ENCODE assay signal across 9 cellular contexts in genomic region chr14:21860172-21860571, GRCh38.
DNase-seq lines count a peak whose midpoint lies in the region; ATAC-seq and TF ChIP-seq lines count a peak whose summit lies in the region.
"Had no signal": no experiment of that assay in that cellular context is flagged by ENCODE, and none has a peak within 500 bp of the region (broad histone marks: within the 10 kb centered on the region; RNA-seq: fewer than 3 reads in every experiment).

No MANE protein-coding gene starts in this region.

- DNase-seq in Karpas-422 (peak; percentile 87), kidney tubule cell (ENCODE audit: low spot score) (peak; percentile 31), NCI-H187 (lab: John Stamatoyannopoulos, UW) (no peak), NK-92 (lab: John Stamatoyannopoulos, UW; ENCODE audit: unreplicated experiment) (no peak), OCI-M2 (lab: John Stamatoyannopoulos, UW; ENCODE audit: unreplicated experiment) (no peak), esophagus muscularis mucosa (ENCODE audit: extremely low spot score) (no peak)
- DNase-seq in activated T-cell treated with anti-CD3 and anti-CD28 coated beads, Interleukin-2, amount 50 U/mL, for 72 hours, result peak; percentile 33 to 44

- H3K9me3 ChIP-seq in DOHH2 (ENCODE audit: control insufficient read depth, insufficient read depth, low read length), result no peaks in the 10 kb centered on the region
- H3K9me3 ChIP-seq in Karpas-422 (ENCODE audit: low read length), result no peaks in the 10 kb centered on the region
- H3K9me3 ChIP-seq in esophagus muscularis mucosa, result no peaks in the 10 kb centered on the region

- H3K9ac ChIP-seq in Karpas-422 (ENCODE audit: low read length), result no peak overlapping the region

- intact Hi-C loops in esophagus muscularis mucosa (cut with DNase I), result no loop called here

- TF ChIP-seq EP300 in esophagus muscularis mucosa (IDR thresholded peaks at IDR 0.05), result no peak

- H3K4me1 ChIP-seq in DOHH2 (ENCODE audit: control insufficient read depth, low read length) (no peaks in the 10 kb centered on the region), Karpas-422 (ENCODE audit: low read length) (no peaks in the 10 kb centered on the region), esophagus muscularis mucosa (no peaks in the 10 kb centered on the region)

- H3K27me3 ChIP-seq in DOHH2 (ENCODE audit: control insufficient read depth, low read length), result peaks cover 15% of the 10 kb centered on the region
- H3K27me3 ChIP-seq in Karpas-422 (ENCODE audit: low read length), result no peaks in the 10 kb centered on the region
- peaks cover 0 to 6% (median 0%) of the 10 kb centered on the region in 4 donors for H3K27me3 ChIP-seq in esophagus muscularis mucosa

- peak overlapping the region; percentile 5 for H3K27ac Mint-ChIP-seq in activated T-cell treated with anti-CD3 and anti-CD28 coated beads, Interleukin-2, amount 50 U/mL, for 72 hours
- H3K27ac Mint-ChIP-seq: IgD-negative memory B cell had no signal

- no peaks in the 10 kb centered on the region for H3K9me3 Mint-ChIP-seq in activated T-cell treated with anti-CD3 and anti-CD28 coated beads, Interleukin-2, amount 50 U/mL, for 72 hours

- H3K4me2 ChIP-seq in DOHH2 (ENCODE audit: low read length), result no peak overlapping the region
- H3K4me2 ChIP-seq in Karpas-422 (ENCODE audit: low read depth, low read length, poor library complexity, severe bottlenecking), result no peak overlapping the region

- H3K9me2 ChIP-seq in DOHH2 (replicated peaks; ENCODE audit: control insufficient read depth, low read length) (no peaks in the 10 kb centered on the region), Karpas-422 (replicated peaks; ENCODE audit: insufficient read depth, low read length) (no peaks in the 10 kb centered on the region)

- H3K4me3 ChIP-seq in DOHH2 (ENCODE audit: low read length) (no peak overlapping the region), Karpas-422 (ENCODE audit: low read length) (no peak overlapping the region), esophagus muscularis mucosa (no peak overlapping the region)

- H3K27ac ChIP-seq in DOHH2 (ENCODE audit: low read depth, low read length) (no peak overlapping the region), Karpas-422 (ENCODE audit: low read length) (no peak overlapping the region), esophagus muscularis mucosa (replicated peaks in 1 of 4) (no peak overlapping the region)

- H3K79me2 ChIP-seq in DOHH2 (ENCODE audit: control insufficient read depth, low read length) (no peaks in the 10 kb centered on the region), Karpas-422 (ENCODE audit: low read length) (no peaks in the 10 kb centered on the region)

- 64% methylated on average over 3 of the region's 3 CpGs for WGBS in esophagus muscularis mucosa

- no peak overlapping the region for H2AFZ ChIP-seq in Karpas-422 (ENCODE audit: low read length)

- peak; percentile 74 for TF ChIP-seq CTCF in DOHH2 (IDR thresholded peaks at IDR 0.05; ENCODE audit: low read depth, low read length, poor library complexity, severe bottlenecking)
- TF ChIP-seq CTCF in esophagus muscularis mucosa (IDR thresholded peaks at IDR 0.05), result no peak

- peaks cover 7% of the 10 kb centered on the region for H3K27me3 Mint-ChIP-seq in activated T-cell treated with anti-CD3 and anti-CD28 coated beads, Interleukin-2, amount 50 U/mL, for 72 hours (ENCODE audit: low read depth)

- peaks cover 0 to 2% of the 10 kb centered on the region in 2 donors for H3K36me3 Mint-ChIP-seq in activated T-cell treated with anti-CD3 and anti-CD28 coated beads, Interleukin-2, amount 50 U/mL, for 72 hours (ENCODE audit: insufficient read depth in 2 of 2)
- H3K36me3 Mint-ChIP-seq: IgD-negative memory B cell had no signal

- H3K4me1 Mint-ChIP-seq in activated T-cell treated with anti-CD3 and anti-CD28 coated beads, Interleukin-2, amount 50 U/mL, for 72 hours (ENCODE audit: low read depth), result peaks cover 6% of the 10 kb centered on the region
- H3K4me1 Mint-ChIP-seq: IgD-negative memory B cell had no signal

- no peaks in the 10 kb centered on the region for H3K36me3 ChIP-seq in DOHH2 (ENCODE audit: control insufficient read depth, low read length)
- H3K36me3 ChIP-seq in Karpas-422 (ENCODE audit: insufficient read depth, low read length), result no peaks in the 10 kb centered on the region
- H3K36me3 ChIP-seq in esophagus muscularis mucosa, result no peaks in the 10 kb centered on the region

- TF ChIP-seq POLR2A in esophagus muscularis mucosa (IDR thresholded peaks at IDR 0.05; ENCODE audit: low read depth), result no peak

- peak in 1 of 2 donors; percentile 59 for ATAC-seq in activated T-cell treated with anti-CD3 and anti-CD28 coated beads, Interleukin-2, amount 50 U/mL, for 72 hours (replicated peaks in 1 of 2)

- peak overlapping the region; percentile 13 to 35 for H3K4me3 Mint-ChIP-seq in activated T-cell treated with anti-CD3 and anti-CD28 coated beads, Interleukin-2, amount 50 U/mL, for 72 hours
- H3K4me3 Mint-ChIP-seq: IgD-negative memory B cell had no signal

- H3F3A ChIP-seq in DOHH2 (ENCODE audit: control insufficient read depth, insufficient read depth), result no peaks in the 10 kb centered on the region

- H4K20me1 ChIP-seq in DOHH2 (ENCODE audit: control insufficient read depth, insufficient read depth, low read depth, low read length) (no peaks in the 10 kb centered on the region), Karpas-422 (ENCODE audit: insufficient read depth, low read depth, low read length) (no peaks in the 10 kb centered on the region)

Comparison
In these comparisons a context has a peak if more than half of its experiments do, and no peak if none do; other contexts are left out.
1. DNase-seq: peak in Karpas-422 (single experiment), activated T-cell treated with anti-CD3 and anti-CD28 coated beads, Interleukin-2, amount 50 U/mL, for 72 hours (2 of 2) and kidney tubule cell (single experiment); none in NCI-H187 (0 of 2), NK-92 (single experiment), OCI-M2 (single experiment) and esophagus muscularis mucosa (single experiment).